ENCODE assay signal across 14 cellular contexts in genomic region chr7:29275018-29275318, GRCh38.
DNase-seq lines count a peak whose midpoint lies in the region; ATAC-seq and TF ChIP-seq lines count a peak whose summit lies in the region.
"Had no signal": no experiment of that assay in that cellular context is flagged by ENCODE, and none has a peak within 500 bp of the region (broad histone marks: within the 10 kb centered on the region; RNA-seq: fewer than 3 reads in every experiment).

No MANE protein-coding gene starts in this region.

- H3K4me1 Mint-ChIP-seq in WTC11 (peaks cover 51% of the 10 kb centered on the region), nephron (peaks cover 77% of the 10 kb centered on the region)
- H3K4me1 Mint-ChIP-seq in activated CD8-positive, alpha-beta memory T cell treated with anti-CD3 and anti-CD28 coated beads, Interleukin-2, amount 10 ng/mL, durations not matched to agents 7 days and 5 days, result peaks cover 73% of the 10 kb centered on the region

- no peaks in the 10 kb centered on the region for H3K9me3 ChIP-seq in KOPT-K1 (ENCODE audit: insufficient read depth, low read length, poor library complexity, severe bottlenecking)
- H3K9me3 ChIP-seq in breast epithelium, result no peaks in the 10 kb centered on the region

- no peaks in the 10 kb centered on the region for H3K9me3 Mint-ChIP-seq in WTC11
- no peaks in the 10 kb centered on the region for H3K9me3 Mint-ChIP-seq in nephron
- H3K9me3 Mint-ChIP-seq in activated CD8-positive, alpha-beta memory T cell treated with anti-CD3 and anti-CD28 coated beads, Interleukin-2, amount 10 ng/mL, durations not matched to agents 7 days and 5 days (ENCODE audit: low read depth), result no peaks in the 10 kb centered on the region
- H3K9me3 Mint-ChIP-seq: CD4-positive, alpha-beta T cell had no signal

- no peaks in the 10 kb centered on the region for H3K4me1 ChIP-seq in breast epithelium

- POLR2A ChIA-PET in WTC11 (lab: Charles Lee), result interaction anchor here (0.6 kb wide), 1 partner anchor 58 kb away, joined by 3 read pairs; no protein-coding TSS in a partner anchor

- H3K27ac Mint-ChIP-seq in WTC11, result no peak overlapping the region
- H3K27ac Mint-ChIP-seq in nephron, result peak overlapping the region; percentile 38 to 52 (median 45)
- H3K27ac Mint-ChIP-seq in activated CD8-positive, alpha-beta memory T cell treated with anti-CD3 and anti-CD28 coated beads, Interleukin-2, amount 10 ng/mL, durations not matched to agents 7 days and 5 days, result no peak overlapping the region
- H3K27ac Mint-ChIP-seq: B cell; CD4-positive, alpha-beta T cell had no signal

- no peak for DNase-seq in WTC11 (ENCODE audit: low spot score)
- DNase-seq in caudate nucleus (lab: John Stamatoyannopoulos, UW), result no peak
- DNase-seq in NCI-H748 (lab: John Stamatoyannopoulos, UW; ENCODE audit: unreplicated experiment), result no peak
- DNase-seq in activated CD8-positive, alpha-beta memory T cell treated with anti-CD3 and anti-CD28 coated beads, Interleukin-2, amount 10 ng/mL, durations not matched to agents 7 days and 5 days, result no peak
- DNase-seq in Right ventricle myocardium inferior (ENCODE audit: missing footprints), result no peak
- no peak for DNase-seq in breast epithelium (ENCODE audit: low spot score in 2 of 2)
- DNase-seq: CD4-positive, alpha-beta T cell; DMS79 treated with DMSO at 0.1 percent for 48 hours; EL; GM23248; H7 had no signal

- H3K36me3 ChIP-seq in KOPT-K1 (ENCODE audit: insufficient read depth, low read length) (no peaks in the 10 kb centered on the region), breast epithelium (no peaks in the 10 kb centered on the region)

- no peak for ATAC-seq in WTC11
- no peak for ATAC-seq in activated CD8-positive, alpha-beta memory T cell treated with anti-CD3 and anti-CD28 coated beads, Interleukin-2, amount 10 ng/mL, durations not matched to agents 7 days and 5 days
- no peak for ATAC-seq in Right ventricle myocardium inferior

- no peaks in the 10 kb centered on the region for H3K36me3 Mint-ChIP-seq in WTC11
- no peaks in the 10 kb centered on the region for H3K36me3 Mint-ChIP-seq in nephron (ENCODE audit: low read depth)
- H3K36me3 Mint-ChIP-seq in activated CD8-positive, alpha-beta memory T cell treated with anti-CD3 and anti-CD28 coated beads, Interleukin-2, amount 10 ng/mL, durations not matched to agents 7 days and 5 days, result no peaks in the 10 kb centered on the region

- no peak for TF ChIP-seq POLR2A in breast epithelium (IDR thresholded peaks at IDR 0.05)

- CTCF ChIA-PET in WTC11 (lab: Charles Lee), result no interaction called here
- CTCF ChIA-PET in activated CD8-positive, alpha-beta memory T cell treated with anti-CD3 and anti-CD28 coated beads, Interleukin-2, amount 10 ng/mL, durations not matched to agents 7 days and 5 days (lab: Charles Lee), result no interaction called here

- TF ChIP-seq CTCF in WTC11 (IDR thresholded peaks at IDR 0.05), result no peak
- no peak for TF ChIP-seq CTCF in nephron (IDR thresholded peaks at IDR 0.05; ENCODE audit: unreplicated experiment in 3 of 3)
- no peak for TF ChIP-seq CTCF in breast epithelium (IDR thresholded peaks at IDR 0.05)

- H3K27me3 Mint-ChIP-seq in WTC11 (ENCODE audit: low read depth) (no peaks in the 10 kb centered on the region), nephron (ENCODE audit: low read depth) (peaks cover 19% of the 10 kb centered on the region)
- peaks cover 16% of the 10 kb centered on the region for H3K27me3 Mint-ChIP-seq in activated CD8-positive, alpha-beta memory T cell treated with anti-CD3 and anti-CD28 coated beads, Interleukin-2, amount 10 ng/mL, durations not matched to agents 7 days and 5 days
- H3K27me3 Mint-ChIP-seq: CD4-positive, alpha-beta T cell had no signal

- H3K4me3 Mint-ChIP-seq in WTC11 (no peak overlapping the region), nephron (no peak overlapping the region)
- no peak overlapping the region for H3K4me3 Mint-ChIP-seq in activated CD8-positive, alpha-beta memory T cell treated with anti-CD3 and anti-CD28 coated beads, Interleukin-2, amount 10 ng/mL, durations not matched to agents 7 days and 5 days
- H3K4me3 Mint-ChIP-seq: B cell; CD4-positive, alpha-beta T cell had no signal

- H3K27ac ChIP-seq in KOPT-K1 (ENCODE audit: low read depth, low read length, poor library complexity, severe bottlenecking) (peak overlapping the region; percentile 88), caudate nucleus (ENCODE audit: low read depth, low read length) (peak overlapping the region; percentile 38), breast epithelium (no peak overlapping the region)
- H3K27ac ChIP-seq: GM23248 had no signal

- intact Hi-C loops in Right ventricle myocardium inferior (cut with DNase I), result no loop called here
- intact Hi-C loops in breast epithelium (cut with DNase I; ENCODE audit: low total_unique reads), result no loop called here

- no peak overlapping the region for H3K4me3 ChIP-seq in breast epithelium

- no peaks in the 10 kb centered on the region for H3K27me3 ChIP-seq in breast epithelium

TF ChIP-seq in WTC11, 78 proteins besides CTCF, POLR2A, EP300 and RAD21:
- TF ChIP-seq GTF2I (CRISPR knock-in tag; conservative IDR thresholded peaks at IDR 0.05) (peak; percentile 87), USF1 (CRISPR knock-in tag; IDR thresholded peaks at IDR 0.05) (no peak)

Comparison
In these comparisons a context has a peak if more than half of its experiments do, and no peak if none do; other contexts are left out.
1. H3K27ac ChIP-seq: peak in KOPT-K1 (single experiment) and caudate nucleus (single experiment); none in breast epithelium (0 of 2).
2. H3K27ac Mint-ChIP-seq: peak in nephron (3 of 3); none in WTC11 (single experiment) and activated CD8-positive, alpha-beta memory T cell treated with anti-CD3 and anti-CD28 coated beads, Interleukin-2, amount 10 ng/mL, durations not matched to agents 7 days and 5 days (single experiment).